In genomic region chr19:13100871-13101589, GRCh38 we compare ENCODE assay signal across 8 cellular contexts. TPM values are rescaled to one million over a fixed set of nuclear protein-coding genes. Genes with fewer than 3 reads are reported as not detected.
DNase-seq lines count a peak whose midpoint lies in the region; ATAC-seq and TF ChIP-seq lines count a peak whose summit lies in the region.

No MANE protein-coding gene starts in this region.

- H3K4me1 Mint-ChIP-seq in CD8-positive, alpha-beta memory T cell = peaks cover 43 to 80% (median 48%) of the 10 kb centered on the region in 3 donors
- peaks cover 14% of the 10 kb centered on the region for H3K4me1 Mint-ChIP-seq in neural crest cell

- POLR2A ChIA-PET in CD8-positive, alpha-beta memory T cell (lab: Charles Lee) = no interaction called here

- peak overlapping the region; percentile 70 for H3K4me3 ChIP-seq in CD8-positive, alpha-beta memory T cell (ENCODE audit: low read length)
- H3K4me3 ChIP-seq in Karpas-422 (ENCODE audit: low read length) (peak overlapping the region; percentile 90), choroid plexus epithelial cell (ENCODE audit: low read depth, low read length) (no peak overlapping the region)

- H3K9me2 ChIP-seq in Karpas-422 (replicated peaks; ENCODE audit: insufficient read depth, low read length) = no peaks in the 10 kb centered on the region

- H3K36me3 Mint-ChIP-seq in CD8-positive, alpha-beta memory T cell = peaks cover 0 to 6% (median 0%) of the 10 kb centered on the region in 3 donors
- H3K36me3 Mint-ChIP-seq in neural crest cell (ENCODE audit: low read depth) = peaks cover 4% of the 10 kb centered on the region

- peak overlapping the region; percentile 57 to 88 (median 77) for H3K4me3 Mint-ChIP-seq in CD8-positive, alpha-beta memory T cell
- no peak overlapping the region for H3K4me3 Mint-ChIP-seq in neural crest cell

- no peak for ATAC-seq in GM19467 (IDR thresholded peaks at IDR 0.05; ENCODE audit: unreplicated experiment)
- ATAC-seq in GM19463 (IDR thresholded peaks at IDR 0.05; ENCODE audit: unreplicated experiment) = no peak

- peak overlapping the region in 6 of 8 donors; percentile 6 to 86 (median 56) for H3K27ac Mint-ChIP-seq in CD8-positive, alpha-beta memory T cell
- no peak overlapping the region for H3K27ac Mint-ChIP-seq in neural crest cell (ENCODE audit: unreplicated experiment)

- DNase-seq in CD8-positive, alpha-beta memory T cell = no peak
- DNase-seq in Karpas-422 (no peak), choroid plexus epithelial cell (ENCODE audit: low read depth) (no peak), neural crest cell (ENCODE audit: low read depth, low spot score) (no peak), iPS-NIHi11 (ENCODE audit: low spot score) (no peak)
- no peak for DNase-seq in activated effector memory CD4-positive, alpha-beta T cell treated with Interleukin-2 at 50 U/mL for 16 hours

- peak overlapping the region; percentile 99 for H3K4me2 ChIP-seq in Karpas-422 (ENCODE audit: low read depth, low read length, poor library complexity, severe bottlenecking)

- H3K27me3 ChIP-seq in CD8-positive, alpha-beta memory T cell (ENCODE audit: insufficient read depth, low read length, poor library complexity, severe bottlenecking) = peaks cover 14% of the 10 kb centered on the region
- H3K27me3 ChIP-seq in Karpas-422 (ENCODE audit: low read length) = no peaks in the 10 kb centered on the region

- peaks cover 17% of the 10 kb centered on the region; the same call in 1 of the 2 replicates for H4K20me1 ChIP-seq in Karpas-422 (ENCODE audit: insufficient read depth, low read depth, low read length)

- CTCF ChIA-PET in CD8-positive, alpha-beta memory T cell (lab: Charles Lee) = interaction anchor here (1.1 to 2.2 kb wide), 4 partner anchors 12 to 216 kb away, joined by 3 to 7 read pairs (median 4); partner anchors contain the start of gene NACC1

- H3K9me3 ChIP-seq in CD8-positive, alpha-beta memory T cell (ENCODE audit: low read length) = no peaks in the 10 kb centered on the region
- no peaks in the 10 kb centered on the region for H3K9me3 ChIP-seq in Karpas-422 (ENCODE audit: low read length)

- no peaks in the 10 kb centered on the region for H3K36me3 ChIP-seq in CD8-positive, alpha-beta memory T cell (ENCODE audit: insufficient read depth, low read length)
- peaks cover 8% of the 10 kb centered on the region for H3K36me3 ChIP-seq in Karpas-422 (ENCODE audit: insufficient read depth, low read length)

- H3K79me2 ChIP-seq in Karpas-422 (ENCODE audit: low read length) = peaks cover 14% of the 10 kb centered on the region

- H2AFZ ChIP-seq in Karpas-422 (ENCODE audit: low read length) = no peak overlapping the region

- peaks cover 18 to 20% of the 10 kb centered on the region in 2 donors for H3K27me3 Mint-ChIP-seq in CD8-positive, alpha-beta memory T cell
- peaks cover 67% of the 10 kb centered on the region for H3K27me3 Mint-ChIP-seq in neural crest cell (ENCODE audit: low read depth)

- peaks cover 75% of the 10 kb centered on the region for H3K4me1 ChIP-seq in CD8-positive, alpha-beta memory T cell (ENCODE audit: insufficient read depth, low read length)
- peaks cover 70% of the 10 kb centered on the region for H3K4me1 ChIP-seq in Karpas-422 (ENCODE audit: low read length)

- TF ChIP-seq CTCF in choroid plexus epithelial cell (conservative IDR thresholded peaks at IDR 0.05; ENCODE audit: low read depth, low read length) (peak; percentile 54), neural crest cell (conservative IDR thresholded peaks at IDR 0.05) (peak; percentile 19)

- H3K9me3 Mint-ChIP-seq in CD8-positive, alpha-beta memory T cell = peaks cover 0 to 4% (median 0%) of the 10 kb centered on the region in 5 donors
- H3K9me3 Mint-ChIP-seq in neural crest cell = no peaks in the 10 kb centered on the region

- H3K9ac ChIP-seq in Karpas-422 (ENCODE audit: low read length) = peak overlapping the region; percentile 97

- H3K27ac ChIP-seq in CD8-positive, alpha-beta memory T cell (ENCODE audit: low read depth, low read length) = peak overlapping the region; percentile 88
- peak overlapping the region; percentile 97; the same call in 1 of the 2 replicates for H3K27ac ChIP-seq in Karpas-422 (ENCODE audit: low read length)

RNA-seq across cellular contexts. Expression of gene LYL1, which starts 1.6 kb away (rescaled TPM):
- total RNA-seq in CD8-positive, alpha-beta memory T cell = 1 to 10 TPM; 2.3 to 2.5 TPM
- polyA plus RNA-seq in CD8-positive, alpha-beta memory T cell = 4.1 TPM
- total RNA-seq in Karpas-422 (2014; rRNA removed; shearing (Covaris generic); ENCODE audit: low replicate concordance) = 99.1 and 285 TPM in 2 replicates
- total RNA-seq in neural crest cell = 0.30 and 0.45 TPM in 2 replicates

RNA-seq across cellular contexts. Expression of gene TRMT1, which starts 15.5 kb away (rescaled TPM):
- 100 to 1,000 TPM; 138 TPM for total RNA-seq in CD8-positive, alpha-beta memory T cell
- polyA plus RNA-seq in CD8-positive, alpha-beta memory T cell = 18.2 TPM
- 35.9 and 69.7 TPM in 2 replicates for total RNA-seq in Karpas-422 (2014; rRNA removed; shearing (Covaris generic); ENCODE audit: low replicate concordance)
- 57.1 and 58.2 TPM in 2 replicates for total RNA-seq in neural crest cell

RNA-seq across cellular contexts. Expression of gene NACC1, which starts 17.0 kb away (rescaled TPM):
- total RNA-seq in CD8-positive, alpha-beta memory T cell = 100 to 1,000 TPM in 1 of 2 experiments, 10 to 100 TPM in 1; 89.9 to 111 TPM
- polyA plus RNA-seq in CD8-positive, alpha-beta memory T cell = 3.9 TPM
- total RNA-seq in Karpas-422 (2014; rRNA removed; shearing (Covaris generic); ENCODE audit: low replicate concordance) = 28.0 and 76.4 TPM in 2 replicates
- total RNA-seq in neural crest cell = 88.3 and 99.4 TPM in 2 replicates

RNA-seq across cellular contexts. Expression of gene STX10, which starts 49.1 kb away (rescaled TPM):
- total RNA-seq in CD8-positive, alpha-beta memory T cell = 10 to 100 TPM; 60.9 to 63.7 TPM
- polyA plus RNA-seq in CD8-positive, alpha-beta memory T cell = 58.7 TPM
- total RNA-seq in Karpas-422 (2014; rRNA removed; shearing (Covaris generic); ENCODE audit: low replicate concordance) = 47.0 and 103 TPM in 2 replicates
- 60.6 and 60.7 TPM in 2 replicates for total RNA-seq in neural crest cell

RNA-seq across cellular contexts. Expression of gene IER2, which starts 49.2 kb away (rescaled TPM):
- total RNA-seq in CD8-positive, alpha-beta memory T cell = 100 to 1,000 TPM; 102 to 111 TPM
- 277 TPM for polyA plus RNA-seq in CD8-positive, alpha-beta memory T cell
- 7.3 and 15.9 TPM in 2 replicates for total RNA-seq in Karpas-422 (2014; rRNA removed; shearing (Covaris generic); ENCODE audit: low replicate concordance)
- total RNA-seq in neural crest cell = 72.5 and 80.3 TPM in 2 replicates

Comparison
In these comparisons a context has a peak if more than half of its experiments do, and no peak if none do; other contexts are left out.
1. RNA of gene LYL1, which starts 1.6 kb away (total RNA-seq): 99.1 to 285 TPM in Karpas-422; 2.3 to 2.5 TPM in CD8-positive, alpha-beta memory T cell and 0.30 to 0.45 TPM in neural crest cell; every median in the first group is over 10 times any median in the second.